ENCODE assay signal across 4 cellular contexts in genomic region chr22:18518061-18518460, GRCh38. TPM values are rescaled to one million over a fixed set of nuclear protein-coding genes. Genes with fewer than 3 reads are reported as not detected.
"Had no signal": no experiment of that assay in that cellular context is flagged by ENCODE, and none has a peak within 500 bp of the region (broad histone marks: within the 10 kb centered on the region; RNA-seq: fewer than 3 reads in every experiment).

Gene GGTLC3, minus strand, starts transcription at chr22:18518161. Its CDS starts 264 bp downstream, at chr22:18517897.

RNA-seq across cellular contexts. Expression of gene GGTLC3, which starts in this region (rescaled TPM):
- total RNA-seq: LHCN-M2, M059J, MCF 10A, NCI-H460 had no signal
